In genomic region chr12:131853832-131854797, GRCh38 we compare ENCODE assay signal across 17 cellular contexts. TPM values are rescaled to one million over a fixed set of nuclear protein-coding genes. Genes with fewer than 3 reads are reported as not detected.
DNase-seq lines count a peak whose midpoint lies in the region; ATAC-seq and TF ChIP-seq lines count a peak whose summit lies in the region.
"Had no signal": no experiment of that assay in that cellular context is flagged by ENCODE, and none has a peak within 500 bp of the region (broad histone marks: within the 10 kb centered on the region; RNA-seq: fewer than 3 reads in every experiment).

No MANE protein-coding gene starts in this region.

- DNase-seq in Right ventricle myocardium inferior (ENCODE audit: missing footprints) (peak; percentile 27), left cardiac atrium (no peak), Panc1 (ENCODE audit: low read depth, low spot score) (no peak), endothelial cell (ENCODE audit: low spot score) (no peak), trophoblast cell (peak; percentile 42 to 67), mesendoderm (no peak)
- DNase-seq: DMS 273 treated with DMSO at 0.1 percent for 48 hours, HCEC 1CT, MV-4-11, NCI-H1417 treated with DMSO at 0.1 percent for 48 hours, NCI-H2029, NCI-H2171 treated with DMSO at 0.1 percent for 48 hours, Right ventricle myocardium superior, SK-N-SH had no signal

- no peak overlapping the region for H3K4me2 ChIP-seq in trophoblast cell (ENCODE audit: low read length)
- no peak overlapping the region for H3K4me2 ChIP-seq in mesendoderm (ENCODE audit: low read length)
- H3K4me2 ChIP-seq: SK-N-SH had no signal

- H2AK5ac ChIP-seq in trophoblast cell (ENCODE audit: low read length) (peak overlapping the region; percentile 7), mesendoderm (ENCODE audit: low read length) (no peak overlapping the region)

- H3K14ac ChIP-seq in trophoblast cell (ENCODE audit: low read length) = no peak overlapping the region

- H3K4me1 ChIP-seq in Panc1 (ENCODE audit: control insufficient read depth, insufficient read depth, low read length) = peaks cover 10% of the 10 kb centered on the region
- no peaks in the 10 kb centered on the region for H3K4me1 ChIP-seq in trophoblast cell (ENCODE audit: control insufficient read depth in 1 of 2, insufficient read depth in 2 of 2, low read length in 2 of 2)
- peaks cover 2% of the 10 kb centered on the region for H3K4me1 ChIP-seq in mesendoderm (ENCODE audit: control insufficient read depth, low read depth, low read length)

- peaks cover 13% of the 10 kb centered on the region for H3K27me3 Mint-ChIP-seq in endothelial cell (ENCODE audit: unreplicated experiment)

- H2BK15ac ChIP-seq in mesendoderm (replicated peaks; ENCODE audit: low read depth) = no peak overlapping the region

- no peaks in the 10 kb centered on the region for H3K4me1 Mint-ChIP-seq in endothelial cell (ENCODE audit: unreplicated experiment)

- peak overlapping the region; percentile 8 for H2BK120ac ChIP-seq in trophoblast cell (ENCODE audit: insufficient read depth, low read length, poor library complexity)
- no peak overlapping the region for H2BK120ac ChIP-seq in mesendoderm (ENCODE audit: low read depth, low read length)

- no peak overlapping the region for H4K12ac ChIP-seq in trophoblast cell (ENCODE audit: low read depth, low read length)

- no CpG with 5 or more reads among the region's 35 CpGs for WGBS in trophoblast cell (ENCODE audit: extremely low coverage, insufficient coverage, insufficient read length)
- no CpG with 5 or more reads among the region's 35 CpGs for WGBS in mesendoderm (ENCODE audit: extremely low coverage, insufficient coverage, low lambda C conversion rate)

- TF ChIP-seq CTCF in Panc1 (IDR thresholded peaks at IDR 0.05) = no peak
- no peak for TF ChIP-seq CTCF in endothelial cell (IDR thresholded peaks at IDR 0.05; ENCODE audit: unreplicated experiment)

- no peaks in the 10 kb centered on the region for H3K9me3 ChIP-seq in Panc1 (ENCODE audit: control insufficient read depth, insufficient read depth, low read depth, low read length)
- H3K9me3 ChIP-seq in trophoblast cell (ENCODE audit: insufficient read depth, low read depth, low read length) = no peaks in the 10 kb centered on the region
- H3K9me3 ChIP-seq: SK-N-SH had no signal

- intact Hi-C loops in Right ventricle myocardium inferior (cut with DNase I) (no loop called here), left cardiac atrium (cut with DNase I) (no loop called here), Panc1 (cut with micrococcal nuclease; ENCODE audit: unreplicated experiment) (no loop called here)

- POLR2A ChIA-PET in Panc1 (lab: Charles Lee) = no interaction called here

- H3K27me3 ChIP-seq in Panc1 (ENCODE audit: control insufficient read depth, insufficient read depth, low read length) (no peaks in the 10 kb centered on the region), trophoblast cell (ENCODE audit: insufficient read depth, low read length) (no peaks in the 10 kb centered on the region), mesendoderm (ENCODE audit: insufficient read depth, low read length, poor library complexity) (no peaks in the 10 kb centered on the region)

- H3K4me3 ChIP-seq in Panc1 (ENCODE audit: low read depth in 2 of 2, low read length in 2 of 2) = no peak overlapping the region
- no peak overlapping the region for H3K4me3 ChIP-seq in trophoblast cell (ENCODE audit: low read depth, low read length)
- H3K4me3 ChIP-seq in mesendoderm (ENCODE audit: low read length) = no peak overlapping the region

- H3K27ac ChIP-seq in Panc1 (ENCODE audit: low read length) (peak overlapping the region; percentile 4; the same call in 1 of the 2 replicates), trophoblast cell (ENCODE audit: low read depth, low read length) (no peak overlapping the region), mesendoderm (ENCODE audit: low read depth, low read length) (no peak overlapping the region)

- TSS peak; percentile 80 for BruUV-seq in Panc1 (replicated peaks; lab: Mats Ljungman, UMichigan)

- no peak overlapping the region for H3K23ac ChIP-seq in trophoblast cell (ENCODE audit: low read length)
- H3K23ac ChIP-seq in mesendoderm (ENCODE audit: low read length) = no peak overlapping the region

- in situ Hi-C loops in Panc1 (cut with HindIII; ENCODE audit: low pct_unique_long_range_greater_than_20kb, low sequenced_read_pairs) = no loop called here

- ATAC-seq in Right ventricle myocardium inferior (no peak), left cardiac atrium (no peak), Panc1 (peak; percentile 31; the same call in 1 of the 2 replicates), GM21576 (IDR thresholded peaks at IDR 0.05; ENCODE audit: unreplicated experiment) (no peak), GM19023 (IDR thresholded peaks at IDR 0.05; ENCODE audit: unreplicated experiment) (no peak)

- no peak overlapping the region for H2BK5ac ChIP-seq in trophoblast cell (ENCODE audit: low read depth, low read length, poor library complexity)
- no peak overlapping the region for H2BK5ac ChIP-seq in mesendoderm (ENCODE audit: low read length)

- CTCF ChIA-PET in Panc1 (lab: Charles Lee) = no interaction called here

- H4K5ac ChIP-seq in mesendoderm (ENCODE audit: low read length) = no peak overlapping the region

- H3K79me1 ChIP-seq in trophoblast cell (ENCODE audit: low read length) = no peaks in the 10 kb centered on the region
- H3K79me1 ChIP-seq in mesendoderm (ENCODE audit: low read length) = no peaks in the 10 kb centered on the region

- H3K56ac ChIP-seq in mesendoderm (ENCODE audit: low read length) = no peak overlapping the region

- H3K79me2 ChIP-seq in trophoblast cell (ENCODE audit: control insufficient read depth, insufficient read depth, low read length, poor library complexity) (no peaks in the 10 kb centered on the region), mesendoderm (ENCODE audit: control insufficient read depth, insufficient read depth, low read length) (no peaks in the 10 kb centered on the region)

- no peak overlapping the region for H3K4me3 Mint-ChIP-seq in endothelial cell (ENCODE audit: unreplicated experiment)
- H3K4me3 Mint-ChIP-seq: CD14-positive monocyte had no signal

- H3K27ac Mint-ChIP-seq in endothelial cell (ENCODE audit: unreplicated experiment) = peak overlapping the region; percentile 42

- H4K8ac ChIP-seq in trophoblast cell (ENCODE audit: low read depth, low read length) (no peak overlapping the region), mesendoderm (ENCODE audit: low read depth, low read length) (no peak overlapping the region)

- H3K18ac ChIP-seq in trophoblast cell (ENCODE audit: low read length) (no peak overlapping the region), mesendoderm (ENCODE audit: low read length) (no peak overlapping the region)

- no peaks in the 10 kb centered on the region for H3K9me3 Mint-ChIP-seq in endothelial cell (ENCODE audit: unreplicated experiment)

- no peak overlapping the region for H4K91ac ChIP-seq in trophoblast cell (ENCODE audit: low read depth, low read length)

- peaks cover 4% of the 10 kb centered on the region for H3K36me3 Mint-ChIP-seq in endothelial cell (ENCODE audit: low read depth, unreplicated experiment)

- H2AFZ ChIP-seq in trophoblast cell (ENCODE audit: insufficient read depth, low read length, poor library complexity) = no peak overlapping the region

- H3K36me3 ChIP-seq in Panc1 (ENCODE audit: control insufficient read depth, insufficient read depth, low read length) (no peaks in the 10 kb centered on the region), trophoblast cell (ENCODE audit: control insufficient read depth in 1 of 2, insufficient read depth in 2 of 2, low read length in 2 of 2) (no peaks in the 10 kb centered on the region), mesendoderm (ENCODE audit: control insufficient read depth, insufficient read depth, low read length) (no peaks in the 10 kb centered on the region)

- no peak overlapping the region for H2BK12ac ChIP-seq in trophoblast cell (ENCODE audit: low read length)

- H3K4ac ChIP-seq in trophoblast cell (ENCODE audit: low read depth, low read length) = no peak overlapping the region
- no peak overlapping the region for H3K4ac ChIP-seq in mesendoderm (ENCODE audit: low read depth, low read length)

- H3K9ac ChIP-seq in trophoblast cell (ENCODE audit: low read length) = no peak overlapping the region
- H3K9ac ChIP-seq in mesendoderm (ENCODE audit: low read length) = no peak overlapping the region
- H3K9ac ChIP-seq: SK-N-SH had no signal

RNA-seq across cellular contexts. Expression of gene MMP17, which starts 25.9 kb away (rescaled TPM):
- total RNA-seq in Right ventricle myocardium inferior (0.73 TPM), left cardiac atrium (1 to 10 TPM; 1.7 to 2.4 TPM), Panc1 (2021; ENCODE audit: unreplicated experiment) (30.0 TPM), endothelial cell (ENCODE audit: unreplicated experiment) (6.3 TPM)
- polyA plus RNA-seq in Panc1 (2012; ENCODE audit: insufficient read length) = 47.0 TPM
- polyA plus RNA-seq in trophoblast cell (2013) = 12.7 and 12.8 TPM in 2 replicates
- 5.5 TPM for polyA plus RNA-seq in mesendoderm (2013, experiment 1 of 2)
- 5.9 TPM for polyA plus RNA-seq in mesendoderm (2013, experiment 2 of 2)

RNA-seq across cellular contexts. Expression of gene ULK1, which starts 40.3 kb away (rescaled TPM):
- total RNA-seq in Right ventricle myocardium inferior (49.3 TPM), left cardiac atrium (10 to 100 TPM; 27.6 to 34.5 TPM), Panc1 (2021; ENCODE audit: unreplicated experiment) (72.1 TPM), endothelial cell (ENCODE audit: unreplicated experiment) (53.7 TPM)
- 92.3 TPM for polyA plus RNA-seq in Panc1 (2012; ENCODE audit: insufficient read length)
- 74.0 and 74.9 TPM in 2 replicates for polyA plus RNA-seq in trophoblast cell (2013)
- polyA plus RNA-seq in mesendoderm (2013, experiment 1 of 2) = 19.3 TPM
- 19.9 TPM for polyA plus RNA-seq in mesendoderm (2013, experiment 2 of 2)

Comparison
In these comparisons a context has a peak if more than half of its experiments do, and no peak if none do; other contexts are left out.
1. DNase-seq: peak in Right ventricle myocardium inferior (single experiment) and trophoblast cell (2 of 2); none in left cardiac atrium (single experiment), Panc1 (single experiment), endothelial cell (single experiment) and mesendoderm (single experiment).